26 cellular contexts compared by ENCODE assay signal in genomic region chr15:79322945-79323344, GRCh38. TPM values are rescaled to one million over a fixed set of nuclear protein-coding genes. Genes with fewer than 3 reads are reported as not detected.
"Had no signal": no experiment of that assay in that cellular context is flagged by ENCODE, and none has a peak within 500 bp of the region (broad histone marks: within the 10 kb centered on the region; RNA-seq: fewer than 3 reads in every experiment).

No MANE protein-coding gene starts in this region.

- H3K4me1 ChIP-seq: heart right ventricle, left ventricle myocardium inferior, parathyroid adenoma, prostate gland, testis, tibial nerve, upper lobe of right lung, vagina had no signal

- H3K36me3 ChIP-seq: prostate gland had no signal

- H3K27me3 ChIP-seq: heart right ventricle, spleen, testis, tibial nerve, upper lobe of right lung, vagina had no signal

- H3K27me3 Mint-ChIP-seq: effector memory CD8-positive, alpha-beta T cell; naive B cell; stimulated activated naive B cell treated with anti-CD40 and anti-IgM and Interleukin-4, amounts not matched to agents 10 μg/mL and 1 μg/mL and 100 μg/mL, for 72 hours; stimulated activated naive CD8-positive, alpha-beta T cell treated with anti-CD3 and anti-CD28 coated beads, Interleukin-15, amount 100 ng/mL, for 72 hours had no signal

- H2AFZ ChIP-seq: parathyroid adenoma had no signal

- H3K9me3 Mint-ChIP-seq: effector memory CD8-positive, alpha-beta T cell; stimulated activated naive CD8-positive, alpha-beta T cell treated with anti-CD3 and anti-CD28 coated beads, Interleukin-15, amount 100 ng/mL, for 72 hours had no signal

- H3K27ac ChIP-seq: heart right ventricle, left ventricle myocardium inferior, parathyroid adenoma, prostate gland, testis, tibial nerve, upper lobe of right lung, vagina had no signal

- H3K9me3 ChIP-seq: heart right ventricle, prostate gland, spleen, testis, upper lobe of right lung, vagina had no signal

- H3K9ac ChIP-seq: parathyroid adenoma had no signal

- H3K4me3 ChIP-seq: heart right ventricle, left ventricle myocardium inferior, lung, prostate gland, spleen, testis, tibial nerve, upper lobe of right lung, vagina had no signal

- DNase-seq: effector memory CD8-positive, alpha-beta T cell; foreskin melanocyte; heart right ventricle; islet precursor cell; left ventricle myocardium inferior; mesendoderm; naive B cell; occipital lobe; retina; spleen; stimulated activated CD4-positive, alpha-beta T cell treated with anti-CD3 and anti-CD28 coated beads, Interleukin-2, amount 100 ng/mL, for 24 hours; stimulated activated CD4-positive, alpha-beta T cell treated with anti-CD3 and anti-CD28 coated beads, Interleukin-4, amount 100 ng/mL, for 4 hours; stimulated activated naive B cell treated with anti-CD40 and anti-IgM and Interleukin-4, amounts not matched to agents 10 μg/mL and 1 μg/mL and 100 μg/mL, for 72 hours; stimulated activated naive CD8-positive, alpha-beta T cell treated with anti-CD3 and anti-CD28 coated beads, Interleukin-15, amount 100 ng/mL, for 72 hours; testis; upper lobe of right lung had no signal

- H3K27ac Mint-ChIP-seq: effector memory CD8-positive, alpha-beta T cell; nephron; stimulated activated naive B cell treated with anti-CD40 and anti-IgM and Interleukin-4, amounts not matched to agents 10 μg/mL and 1 μg/mL and 100 μg/mL, for 72 hours; stimulated activated naive CD8-positive, alpha-beta T cell treated with anti-CD3 and anti-CD28 coated beads, Interleukin-15, amount 100 ng/mL, for 72 hours had no signal

- ATAC-seq: effector memory CD8-positive, alpha-beta T cell; heart right ventricle; sciatic nerve; stimulated activated naive B cell treated with anti-CD40 and anti-IgM and Interleukin-4, amounts not matched to agents 10 μg/mL and 1 μg/mL and 100 μg/mL, for 72 hours; stimulated activated naive CD8-positive, alpha-beta T cell treated with anti-CD3 and anti-CD28 coated beads, Interleukin-15, amount 100 ng/mL, for 72 hours; upper lobe of right lung had no signal

- H3K79me2 ChIP-seq: parathyroid adenoma had no signal

- H3K4me1 Mint-ChIP-seq: nephron had no signal

- H3K4me3 Mint-ChIP-seq: effector memory CD8-positive, alpha-beta T cell; naive B cell; nephron; stimulated activated naive B cell treated with anti-CD40 and anti-IgM and Interleukin-4, amounts not matched to agents 10 μg/mL and 1 μg/mL and 100 μg/mL, for 72 hours; stimulated activated naive CD8-positive, alpha-beta T cell treated with anti-CD3 and anti-CD28 coated beads, Interleukin-15, amount 100 ng/mL, for 72 hours had no signal

RNA-seq across cellular contexts. Expression of gene ANKRD34C, which starts 40.4 kb away (rescaled TPM):
- total RNA-seq: epithelial cell of proximal tubule, occipital lobe, prostate gland, skeletal muscle tissue, spleen, subcutaneous adipose tissue, tibial nerve, upper lobe of right lung had no signal
- polyA plus RNA-seq: spleen had no signal
